Comparison of ENCODE assay signal across 1 cellular context in genomic region chr5:147286296-147286695, GRCh38.
TF ChIP-seq lines count a peak whose summit lies in the region.

No MANE protein-coding gene starts in this region.

TF ChIP-seq in GM23338, 12 proteins besides CTCF, POLR2A, EP300 and RAD21:
- TF ChIP-seq REST (IDR thresholded peaks at IDR 0.05; ENCODE audit: unreplicated experiment) (no peak), JUNB (IDR thresholded peaks at IDR 0.05; ENCODE audit: unreplicated experiment) (no peak), POLR2AphosphoS5 (IDR thresholded peaks at IDR 0.05; ENCODE audit: low read depth) (no peak), EZH2 (IDR thresholded peaks at IDR 0.05; ENCODE audit: low read depth, unreplicated experiment) (no peak), ZNF114 (CRISPR knock-in tag; IDR thresholded peaks at IDR 0.05) (no peak), ZNF331 (CRISPR knock-in tag; IDR thresholded peaks at IDR 0.05; ENCODE audit: low read depth) (no peak), CREB1 (CRISPR knock-in tag; IDR thresholded peaks at IDR 0.05; ENCODE audit: low read depth) (no peak), STAT1 (IDR thresholded peaks at IDR 0.05; ENCODE audit: unreplicated experiment) (no peak), NANOG (IDR thresholded peaks at IDR 0.05; ENCODE audit: borderline replicate concordance) (no peak), EZH2phosphoT487 (IDR thresholded peaks at IDR 0.05; ENCODE audit: unreplicated experiment) (no peak)
- TF ChIP-seq, protein P1, sequence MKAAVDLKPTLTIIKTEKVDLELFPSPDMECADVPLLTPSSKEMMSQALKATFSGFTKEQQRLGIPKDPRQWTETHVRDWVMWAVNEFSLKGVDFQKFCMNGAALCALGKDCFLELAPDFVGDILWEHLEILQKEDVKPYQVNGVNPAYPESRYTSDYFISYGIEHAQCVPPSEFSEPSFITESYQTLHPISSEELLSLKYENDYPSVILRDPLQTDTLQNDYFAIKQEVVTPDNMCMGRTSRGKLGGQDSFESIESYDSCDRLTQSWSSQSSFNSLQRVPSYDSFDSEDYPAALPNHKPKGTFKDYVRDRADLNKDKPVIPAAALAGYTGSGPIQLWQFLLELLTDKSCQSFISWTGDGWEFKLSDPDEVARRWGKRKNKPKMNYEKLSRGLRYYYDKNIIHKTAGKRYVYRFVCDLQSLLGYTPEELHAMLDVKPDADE (IDR thresholded peaks at IDR 0.05), result no peak
- TF ChIP-seq, protein P2, sequence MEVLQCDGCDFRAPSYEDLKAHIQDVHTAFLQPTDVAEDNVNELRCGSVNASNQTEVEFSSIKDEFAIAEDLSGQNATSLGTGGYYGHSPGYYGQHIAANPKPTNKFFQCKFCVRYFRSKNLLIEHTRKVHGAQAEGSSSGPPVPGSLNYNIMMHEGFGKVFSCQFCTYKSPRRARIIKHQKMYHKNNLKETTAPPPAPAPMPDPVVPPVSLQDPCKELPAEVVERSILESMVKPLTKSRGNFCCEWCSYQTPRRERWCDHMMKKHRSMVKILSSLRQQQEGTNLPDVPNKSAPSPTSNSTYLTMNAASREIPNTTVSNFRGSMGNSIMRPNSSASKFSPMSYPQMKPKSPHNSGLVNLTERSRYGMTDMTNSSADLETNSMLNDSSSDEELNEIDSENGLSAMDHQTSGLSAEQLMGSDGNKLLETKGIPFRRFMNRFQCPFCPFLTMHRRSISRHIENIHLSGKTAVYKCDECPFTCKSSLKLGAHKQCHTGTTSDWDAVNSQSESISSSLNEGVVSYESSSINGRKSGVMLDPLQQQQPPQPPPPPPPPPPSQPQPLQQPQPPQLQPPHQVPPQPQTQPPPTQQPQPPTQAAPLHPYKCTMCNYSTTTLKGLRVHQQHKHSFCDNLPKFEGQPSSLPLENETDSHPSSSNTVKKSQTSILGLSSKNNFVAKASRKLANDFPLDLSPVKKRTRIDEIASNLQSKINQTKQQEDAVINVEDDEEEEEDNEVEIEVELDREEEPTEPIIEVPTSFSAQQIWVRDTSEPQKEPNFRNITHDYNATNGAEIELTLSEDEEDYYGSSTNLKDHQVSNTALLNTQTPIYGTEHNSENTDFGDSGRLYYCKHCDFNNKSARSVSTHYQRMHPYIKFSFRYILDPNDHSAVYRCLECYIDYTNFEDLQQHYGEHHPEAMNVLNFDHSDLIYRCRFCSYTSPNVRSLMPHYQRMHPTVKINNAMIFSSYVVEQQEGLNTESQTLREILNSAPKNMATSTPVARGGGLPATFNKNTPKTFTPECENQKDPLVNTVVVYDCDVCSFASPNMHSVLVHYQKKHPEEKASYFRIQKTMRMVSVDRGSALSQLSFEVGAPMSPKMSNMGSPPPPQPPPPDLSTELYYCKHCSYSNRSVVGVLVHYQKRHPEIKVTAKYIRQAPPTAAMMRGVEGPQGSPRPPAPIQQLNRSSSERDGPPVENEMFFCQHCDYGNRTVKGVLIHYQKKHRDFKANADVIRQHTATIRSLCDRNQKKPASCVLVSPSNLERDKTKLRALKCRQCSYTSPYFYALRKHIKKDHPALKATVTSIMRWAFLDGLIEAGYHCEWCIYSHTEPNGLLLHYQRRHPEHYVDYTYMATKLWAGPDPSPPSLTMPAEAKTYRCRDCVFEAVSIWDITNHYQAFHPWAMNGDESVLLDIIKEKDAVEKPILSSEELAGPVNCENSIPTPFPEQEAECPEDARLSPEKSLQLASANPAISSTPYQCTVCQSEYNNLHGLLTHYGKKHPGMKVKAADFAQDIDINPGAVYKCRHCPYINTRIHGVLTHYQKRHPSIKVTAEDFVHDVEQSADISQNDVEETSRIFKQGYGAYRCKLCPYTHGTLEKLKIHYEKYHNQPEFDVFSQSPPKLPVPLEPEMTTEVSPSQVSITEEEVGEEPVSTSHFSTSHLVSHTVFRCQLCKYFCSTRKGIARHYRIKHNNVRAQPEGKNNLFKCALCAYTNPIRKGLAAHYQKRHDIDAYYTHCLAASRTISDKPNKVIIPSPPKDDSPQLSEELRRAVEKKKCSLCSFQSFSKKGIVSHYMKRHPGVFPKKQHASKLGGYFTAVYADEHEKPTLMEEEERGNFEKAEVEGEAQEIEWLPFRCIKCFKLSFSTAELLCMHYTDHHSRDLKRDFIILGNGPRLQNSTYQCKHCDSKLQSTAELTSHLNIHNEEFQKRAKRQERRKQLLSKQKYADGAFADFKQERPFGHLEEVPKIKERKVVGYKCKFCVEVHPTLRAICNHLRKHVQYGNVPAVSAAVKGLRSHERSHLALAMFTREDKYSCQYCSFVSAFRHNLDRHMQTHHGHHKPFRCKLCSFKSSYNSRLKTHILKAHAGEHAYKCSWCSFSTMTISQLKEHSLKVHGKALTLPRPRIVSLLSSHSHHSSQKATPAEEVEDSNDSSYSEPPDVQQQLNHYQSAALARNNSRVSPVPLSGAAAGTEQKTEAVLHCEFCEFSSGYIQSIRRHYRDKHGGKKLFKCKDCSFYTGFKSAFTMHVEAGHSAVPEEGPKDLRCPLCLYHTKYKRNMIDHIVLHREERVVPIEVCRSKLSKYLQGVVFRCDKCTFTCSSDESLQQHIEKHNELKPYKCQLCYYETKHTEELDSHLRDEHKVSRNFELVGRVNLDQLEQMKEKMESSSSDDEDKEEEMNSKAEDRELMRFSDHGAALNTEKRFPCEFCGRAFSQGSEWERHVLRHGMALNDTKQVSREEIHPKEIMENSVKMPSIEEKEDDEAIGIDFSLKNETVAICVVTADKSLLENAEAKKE (CRISPR knock-in tag; IDR thresholded peaks at IDR 0.05), result no peak
